In the genomic region with DNA sequence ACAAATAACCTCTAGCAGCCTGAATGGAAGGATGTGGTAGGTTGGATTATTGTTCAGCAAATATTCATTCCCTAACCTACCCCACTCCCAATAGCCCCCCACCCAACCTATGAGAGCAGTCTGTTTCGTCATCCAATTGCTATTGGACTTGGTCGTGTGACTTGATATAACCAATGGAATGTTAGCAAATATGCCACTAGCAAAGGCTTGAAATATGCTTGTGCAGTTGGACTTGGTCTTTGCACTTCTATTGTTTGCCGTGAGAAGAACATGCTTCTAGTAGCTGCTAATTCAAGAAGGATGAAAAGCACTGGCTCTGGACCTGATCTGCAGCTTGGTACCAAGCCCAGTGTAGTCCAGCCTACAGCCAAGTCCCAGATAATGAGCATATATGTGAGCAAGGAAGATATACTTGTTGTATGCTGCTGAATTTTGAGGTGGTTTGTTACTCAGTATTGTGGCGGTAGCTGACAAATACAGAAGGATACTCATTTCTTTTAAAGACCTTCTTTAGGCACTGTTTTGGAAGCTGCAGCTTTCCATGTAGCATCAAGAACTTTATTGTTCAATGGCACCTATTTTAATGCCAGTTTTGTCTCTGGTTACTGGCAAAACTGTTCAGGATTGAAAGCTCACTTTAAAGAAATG, we compare ENCODE assay signal across 16 cellular contexts.
DNase-seq lines count a peak whose midpoint lies in the region; ATAC-seq and TF ChIP-seq lines count a peak whose summit lies in the region.
"Had no signal": no experiment of that assay in that cellular context is flagged by ENCODE, and none has a peak within 500 bp of the region (broad histone marks: within the 10 kb centered on the region; RNA-seq: fewer than 3 reads in every experiment).

No MANE protein-coding gene starts in this region.

- no peak overlapping the region for H2AFZ ChIP-seq in IMR-90 (replicated peaks; ENCODE audit: low read length, poor library complexity)
- no peak overlapping the region for H2AFZ ChIP-seq in neural progenitor cell (replicated peaks)
- H2AFZ ChIP-seq: GM23338 had no signal

- POLR2A ChIA-PET in IMR-90 (lab: Charles Lee; ENCODE audit: unreplicated experiment), result no interaction called here

- no peaks in the 10 kb centered on the region for H3K27me3 Mint-ChIP-seq in neural progenitor cell (ENCODE audit: insufficient read depth, low read depth)
- H3K27me3 Mint-ChIP-seq in endothelial cell (ENCODE audit: unreplicated experiment), result peaks cover 2% of the 10 kb centered on the region

- H2BK5ac ChIP-seq in IMR-90 (ENCODE audit: low read depth, low read length, poor library complexity, severe bottlenecking), result no peak overlapping the region

- H3K36me3 Mint-ChIP-seq in neural progenitor cell (peaks cover 2% of the 10 kb centered on the region), endothelial cell (ENCODE audit: low read depth, unreplicated experiment) (no peaks in the 10 kb centered on the region)

- peak; percentile 32 for DNase-seq in G401 (ENCODE audit: low spot score)
- DNase-seq in IMR-90, result no peak
- DNase-seq in choroid plexus epithelial cell (ENCODE audit: low read depth), result peak; percentile 6
- DNase-seq in neural progenitor cell (ENCODE audit: low spot score), result no peak
- DNase-seq in endothelial cell (ENCODE audit: low spot score), result no peak
- no peak for DNase-seq in NCI-H510A treated with DMSO at 0.1 percent for 48 hours (lab: John Stamatoyannopoulos, UW)
- DNase-seq: ACHN; Calu3; CD8-positive, alpha-beta T cell; HCEC 1CT; HFFc6 had no signal

- no TSS peak for BruUV-seq in IMR-90 (replicated peaks; lab: Mats Ljungman, UMichigan)

- H3K27ac Mint-ChIP-seq in neural progenitor cell, result no peak overlapping the region
- no peak overlapping the region for H3K27ac Mint-ChIP-seq in endothelial cell (ENCODE audit: unreplicated experiment)
- H3K27ac Mint-ChIP-seq: CD8-positive, alpha-beta T cell; GM23338 had no signal

- H4K8ac ChIP-seq in IMR-90 (ENCODE audit: low read depth in 2 of 2, low read length in 2 of 2), result no peak overlapping the region

- peaks cover 10 to 12% of the 10 kb centered on the region in 2 experiments for H3K79me1 ChIP-seq in IMR-90 (ENCODE audit: low read depth in 1 of 2, low read length in 2 of 2)

- no peaks in the 10 kb centered on the region for H4K20me1 ChIP-seq in IMR-90 (ENCODE audit: insufficient read depth, low read length)
- peaks cover 22% of the 10 kb centered on the region for H4K20me1 ChIP-seq in neural progenitor cell (ENCODE audit: low read depth)
- H4K20me1 ChIP-seq: BLaER1 had no signal

- no peak overlapping the region for H3K14ac ChIP-seq in IMR-90 (replicated peaks; ENCODE audit: low read depth, low read length)

- H3K18ac ChIP-seq in IMR-90 (ENCODE audit: low read depth, low read length), result no peak overlapping the region

- intact Hi-C loops in IMR-90 (cut with micrococcal nuclease), result loop anchor here (5.0 to 10.0 kb wide), 4 partner anchors 76 to 378 kb away; a partner anchor contains a TSS

- H3K9ac ChIP-seq in IMR-90 (ENCODE audit: low read depth, low read length) (no peak overlapping the region), neural progenitor cell (no peak overlapping the region)
- H3K9ac ChIP-seq: BLaER1, KMS-11 had no signal

- H2BK120ac ChIP-seq in IMR-90 (ENCODE audit: low read depth, low read length), result peak overlapping the region; percentile 18

- H2BK15ac ChIP-seq in IMR-90 (ENCODE audit: low read depth, low read length), result no peak overlapping the region

- ATAC-seq in IMR-90 (ENCODE audit: low read depth), result no peak
- ATAC-seq in activated CD4-positive, CD25-positive, alpha-beta regulatory T cell treated with anti-CD3 and anti-CD28 coated beads, Interleukin-2, amount 50 U/mL, for 24 hours, result no peak
- ATAC-seq: CD8-positive, alpha-beta T cell had no signal

- no peak overlapping the region for H2AK5ac ChIP-seq in IMR-90 (ENCODE audit: low read depth, low read length)

- TF ChIP-seq RAD21 in IMR-90 (IDR thresholded peaks at IDR 0.05; ENCODE audit: low read length), result no peak

- H3K56ac ChIP-seq in IMR-90 (ENCODE audit: extremely low read depth, insufficient read depth, low read length), result no peak overlapping the region

- no peak overlapping the region for H3K4ac ChIP-seq in IMR-90 (ENCODE audit: low read depth, low read length)

- H3K4me1 ChIP-seq in IMR-90 (ENCODE audit: control insufficient read depth, insufficient read depth, low read length), result 0 out of 2 replicates have a peak, but pooled peaks cover 2% of the 10 kb centered on the region
- peaks cover 25% of the 10 kb centered on the region for H3K4me1 ChIP-seq in neural progenitor cell
- H3K4me1 ChIP-seq: BLaER1 had no signal

- H3K4me2 ChIP-seq in IMR-90 (ENCODE audit: low read depth, low read length), result no peak overlapping the region
- peak overlapping the region; percentile 37 for H3K4me2 ChIP-seq in neural progenitor cell
- H3K4me2 ChIP-seq: BLaER1, GM23338, KMS-11 had no signal

- no peak overlapping the region for H3K23ac ChIP-seq in IMR-90 (ENCODE audit: low read depth, low read length)

- CTCF ChIA-PET in IMR-90 (lab: Yijun Ruan, JAX), result interaction anchor here (2.0 kb wide), 1 partner anchor 11 kb away, joined by 7 read pairs; no protein-coding TSS in a partner anchor

- TF ChIP-seq POLR2A in IMR-90 (IDR thresholded peaks at IDR 0.05; ENCODE audit: low read depth, low read length), result no peak

- TF ChIP-seq CTCF in IMR-90 (conservative IDR thresholded peaks at IDR 0.05; ENCODE audit: low read depth, low read length) (no peak), choroid plexus epithelial cell (conservative IDR thresholded peaks at IDR 0.05; ENCODE audit: low read depth, low read length) (no peak), neural progenitor cell (IDR thresholded peaks at IDR 0.05) (no peak), endothelial cell (IDR thresholded peaks at IDR 0.05; ENCODE audit: unreplicated experiment) (no peak)

- H3K9me3 Mint-ChIP-seq in neural progenitor cell, result peaks cover 2% of the 10 kb centered on the region
- no peaks in the 10 kb centered on the region for H3K9me3 Mint-ChIP-seq in endothelial cell (ENCODE audit: unreplicated experiment)
- H3K9me3 Mint-ChIP-seq: CD8-positive, alpha-beta T cell; HFFc6 had no signal

- no peak overlapping the region for H4K5ac ChIP-seq in IMR-90 (ENCODE audit: low read depth, low read length)

- H3K9me3 ChIP-seq in IMR-90 (ENCODE audit: control insufficient read depth, insufficient read depth, low read length) (no peaks in the 10 kb centered on the region), neural progenitor cell (ENCODE audit: low read depth) (no peaks in the 10 kb centered on the region)
- H3K9me3 ChIP-seq: BLaER1 had no signal

- no peaks in the 10 kb centered on the region for H3K4me1 Mint-ChIP-seq in neural progenitor cell
- H3K4me1 Mint-ChIP-seq in endothelial cell (ENCODE audit: unreplicated experiment), result no peaks in the 10 kb centered on the region

- H3K4me3 ChIP-seq in IMR-90 (ENCODE audit: insufficient read depth, low read depth, low read length), result no peak overlapping the region
- no peak overlapping the region for H3K4me3 ChIP-seq in choroid plexus epithelial cell (ENCODE audit: low read depth, low read length)
- H3K4me3 ChIP-seq in neural progenitor cell, result no peak overlapping the region
- H3K4me3 ChIP-seq: BLaER1, GM12878, GM23338 had no signal

- H3F3A ChIP-seq in neural progenitor cell (ENCODE audit: low read depth), result peaks cover 14% of the 10 kb centered on the region

- H3K36me3 ChIP-seq in IMR-90 (ENCODE audit: control insufficient read depth, insufficient read depth, low read length), result no peaks in the 10 kb centered on the region
- no peaks in the 10 kb centered on the region for H3K36me3 ChIP-seq in neural progenitor cell
- H3K36me3 ChIP-seq: BLaER1 had no signal

- 100% methylated on average over 2 of the region's 4 CpGs; no CpG with 5 or more reads in 1 of the 2 experiments for WGBS in IMR-90 (ENCODE audit: extremely low coverage in 2 of 2, insufficient read length in 1 of 2), 2 experiments

- H2BK20ac ChIP-seq in IMR-90 (ENCODE audit: low read depth, low read length), result peak overlapping the region; percentile 62; the same call in 1 of the 2 replicates

- dilution Hi-C loops in IMR-90 (cut with HindIII; ENCODE audit: low sequenced_read_pairs, unreplicated experiment), result no loop called here

- H2AK9ac ChIP-seq in IMR-90 (replicated peaks; ENCODE audit: low read depth, low read length, poor library complexity), result no peak overlapping the region

- H4K91ac ChIP-seq in IMR-90 (ENCODE audit: insufficient read depth, low read depth, low read length), result no peak overlapping the region

- H3K79me2 ChIP-seq in neural progenitor cell (ENCODE audit: low read depth), result peaks cover 18% of the 10 kb centered on the region

- H3K9me1 ChIP-seq in IMR-90 (ENCODE audit: insufficient read depth, low read length), result no peaks in the 10 kb centered on the region

- H3K27ac ChIP-seq in IMR-90 (ENCODE audit: insufficient read depth, low read length) (no peak overlapping the region), neural progenitor cell (peak overlapping the region; percentile 36)
- H3K27ac ChIP-seq: BLaER1, KMS-11 had no signal

- in situ Hi-C loops in G401 (cut with HindIII; ENCODE audit: low sequenced_read_pairs), result no loop called here
- in situ Hi-C loops in IMR-90 (cut with MboI; ENCODE audit: low sequenced_read_pairs), result loop anchor here (25.0 kb wide), 2 partner anchors 721 to 1121 kb away; no protein-coding TSS in a partner anchor

- no peaks in the 10 kb centered on the region for H3K27me3 ChIP-seq in IMR-90 (ENCODE audit: control insufficient read depth, insufficient read depth, low read length)
- H3K27me3 ChIP-seq in neural progenitor cell, result no peaks in the 10 kb centered on the region
- H3K27me3 ChIP-seq: BLaER1 had no signal

- no peak overlapping the region for H3K4me3 Mint-ChIP-seq in neural progenitor cell
- no peak overlapping the region for H3K4me3 Mint-ChIP-seq in endothelial cell (ENCODE audit: unreplicated experiment)
- H3K4me3 Mint-ChIP-seq: CD8-positive, alpha-beta T cell; GM23338; HFFc6 had no signal

TF ChIP-seq in IMR-90, 13 proteins besides CTCF, POLR2A, EP300 and RAD21 (continues in another document):
- TF ChIP-seq RFX5 (IDR thresholded peaks at IDR 0.05; ENCODE audit: low read depth, low read length) (no peak), RCOR1 (IDR thresholded peaks at IDR 0.05; ENCODE audit: insufficient replicate concordance, low read length) (no peak), MAFK (IDR thresholded peaks at IDR 0.05; ENCODE audit: low read depth, low read length) (no peak), NFE2L2 (IDR thresholded peaks at IDR 0.05; ENCODE audit: low read depth, low read length) (no peak), BHLHE40 (IDR thresholded peaks at IDR 0.05; ENCODE audit: low read depth, low read length) (no peak), CHD1 (IDR thresholded peaks at IDR 0.05; ENCODE audit: low read depth, low read length) (no peak)

Comparison
In these comparisons a context has a peak if more than half of its experiments do, and no peak if none do; other contexts are left out.
1. DNase-seq: peak in G401 (single experiment) and choroid plexus epithelial cell (single experiment); none in IMR-90 (single experiment), neural progenitor cell (single experiment), endothelial cell (single experiment) and NCI-H510A treated with DMSO at 0.1 percent for 48 hours (single experiment).